Comparison of ENCODE assay signal across 8 cellular contexts in genomic region chr14:65411656-65412188, GRCh38. TPM values are rescaled to one million over a fixed set of nuclear protein-coding genes. Genes with fewer than 3 reads are reported as not detected.
A peak's percentile ranks its signal among the peaks of the same experiment; 100 is the strongest.
DNase-seq lines count a peak whose midpoint lies in the region; ATAC-seq and TF ChIP-seq lines count a peak whose summit lies in the region.

No MANE protein-coding gene starts in this region.

- no peaks in the 10 kb centered on the region for H3K36me3 Mint-ChIP-seq in CD14-positive monocyte

- ATAC-seq in GM19328 (IDR thresholded peaks at IDR 0.05; ENCODE audit: unreplicated experiment) (peak; percentile 48), HG03520 (IDR thresholded peaks at IDR 0.05; ENCODE audit: unreplicated experiment) (peak; percentile 61)

- DNase-seq in CD14-positive monocyte (ENCODE audit: low spot score): peak; percentile 70
- peak; percentile 66 for DNase-seq in NCI-H774 (lab: John Stamatoyannopoulos, UW)
- DNase-seq in activated CD8-positive, alpha-beta memory T cell treated with anti-CD3 and anti-CD28 coated beads for 1 hour (ENCODE audit: extremely low read depth in 1 of 2, low read depth in 1 of 2): peak; percentile 44 to 69
- peak; percentile 76 for DNase-seq in effector CD8-positive, alpha-beta T cell (lab: John Stamatoyannopoulos, UW)
- DNase-seq in medulla oblongata (ENCODE audit: extremely low spot score): peak; percentile 98
- peak; percentile 61 to 73 (median 62) for DNase-seq in stimulated activated CD4-positive, alpha-beta T cell treated with anti-CD3 and anti-CD28 coated beads, TNF-alpha, amount 100 ng/mL, for 48 hours (ENCODE audit: low read depth in 3 of 3)

- intact Hi-C loops in CD14-positive monocyte (cut with micrococcal nuclease): loop anchor here in 1 of 2 donors (10.0 kb wide), 1 partner anchor 413 kb away; no protein-coding TSS in a partner anchor

- peaks cover 1 to 9% (median 7%) of the 10 kb centered on the region in 3 donors for H3K27me3 Mint-ChIP-seq in CD14-positive monocyte (ENCODE audit: low read depth in 3 of 3)

- H3K9me3 Mint-ChIP-seq in CD14-positive monocyte: peaks cover 0 to 3% (median 0%) of the 10 kb centered on the region in 7 donors

- no peak for TF ChIP-seq CTCF in CD14-positive monocyte (IDR thresholded peaks at IDR 0.05)

- H3K4me3 Mint-ChIP-seq in CD14-positive monocyte: peak overlapping the region; percentile 97 to 98

- H3K27ac Mint-ChIP-seq in CD14-positive monocyte: peak overlapping the region; percentile 60 to 87 (median 84)

- peaks cover 13% of the 10 kb centered on the region for H3K4me1 Mint-ChIP-seq in CD14-positive monocyte

RNA-seq across cellular contexts. Expression of gene FUT8, which starts 0.8 kb away (rescaled TPM):
- polyA plus RNA-seq in CD14-positive monocyte: 1 to 10 TPM; 5.0 to 5.1 TPM

Comparison
In these comparisons a context has a peak if more than half of its experiments do, and no peak if none do; other contexts are left out.
1. Peak in every context shown above with its lines: DNase-seq and ATAC-seq.